Comparison of ENCODE assay signal across 9 cellular contexts in genomic region chr16:67528870-67529638, GRCh38. TPM values are rescaled to one million over a fixed set of nuclear protein-coding genes. Genes with fewer than 3 reads are reported as not detected.
DNase-seq lines count a peak whose midpoint lies in the region; ATAC-seq and TF ChIP-seq lines count a peak whose summit lies in the region.
"Had no signal": no experiment of that assay in that cellular context is flagged by ENCODE, and none has a peak within 500 bp of the region (broad histone marks: within the 10 kb centered on the region; RNA-seq: fewer than 3 reads in every experiment).

No MANE protein-coding gene starts in this region.

- H3K9me3 ChIP-seq in Caco-2: no peaks in the 10 kb centered on the region

- H3K4me1 Mint-ChIP-seq in Caco-2 (ENCODE audit: low read depth, unreplicated experiment): peaks cover 50% of the 10 kb centered on the region

- peaks cover 15% of the 10 kb centered on the region for H3K36me3 Mint-ChIP-seq in Caco-2 (ENCODE audit: insufficient read depth, unreplicated experiment)

- no peaks in the 10 kb centered on the region for H3K36me3 ChIP-seq in Caco-2 (ENCODE audit: control insufficient read depth, insufficient read depth, low read length)

- no peaks in the 10 kb centered on the region for H3K9me3 Mint-ChIP-seq in Caco-2 (ENCODE audit: unreplicated experiment)

- H3K4me3 Mint-ChIP-seq in Caco-2 (ENCODE audit: unreplicated experiment): peak overlapping the region; percentile 78

- H3K4me3 ChIP-seq in Caco-2 (ENCODE audit: low read depth, low read length): peak overlapping the region; percentile 85

- H3K27me3 ChIP-seq in Caco-2 (replicated peaks; ENCODE audit: control insufficient read depth, insufficient read depth, low read length): no peaks in the 10 kb centered on the region

- intact Hi-C loops in Caco-2 (cut with micrococcal nuclease; ENCODE audit: unreplicated experiment): loop anchor here (10.0 kb wide), 2 partner anchors 276 to 406 kb away; partner anchors contain the start of genes CTRL, PSMB10, RANBP10 and TSNAXIP1

- H3K27me3 Mint-ChIP-seq in Caco-2 (ENCODE audit: insufficient read depth, unreplicated experiment): no peaks in the 10 kb centered on the region

- peak; percentile 19 for ATAC-seq in HG02798 (IDR thresholded peaks at IDR 0.05; ENCODE audit: poor library complexity, unreplicated experiment)
- no peak for ATAC-seq in HG03571 (IDR thresholded peaks at IDR 0.05; ENCODE audit: unreplicated experiment)

- H3K27ac Mint-ChIP-seq in Caco-2 (ENCODE audit: unreplicated experiment): peak overlapping the region; percentile 18

- CTCF ChIA-PET in Caco-2 (lab: Charles Lee): interaction anchor here (0.6 to 2.9 kb wide), 14 partner anchors 8 to 582 kb away, joined by 3 to 37 read pairs (median 3); partner anchors contain the start of genes ACD, CTCF, FHOD1 and RANBP10

- DNase-seq in Caco-2 (peak; percentile 52 to 71), epidermal melanocyte (ENCODE audit: insufficient read length, low spot score) (peak; percentile 69), myocyte (ENCODE audit: low read depth) (peak; percentile 47), glomerular visceral epithelial cell (ENCODE audit: extremely low spot score) (no peak), putamen (ENCODE audit: low spot score) (no peak)

- no peak for TF ChIP-seq CTCF in Caco-2 (IDR thresholded peaks at IDR 0.05; ENCODE audit: insufficient read depth in 1 of 2, low read depth in 1 of 2, low read length in 1 of 2, severe bottlenecking in 1 of 2, unreplicated experiment in 1 of 2)
- TF ChIP-seq CTCF in VCaP (conservative IDR thresholded peaks at IDR 0.05): no peak

- POLR2A ChIA-PET in Caco-2 (lab: Charles Lee): interaction anchor here (0.7 to 1.2 kb wide), 2 partner anchors 33 to 105 kb away, joined by 3 to 4 read pairs; no protein-coding TSS in a partner anchor

- peaks cover 51% of the 10 kb centered on the region for H3K4me1 ChIP-seq in Caco-2

- no TSS peak for BruUV-seq in Caco-2 (replicated peaks; lab: Mats Ljungman, UMichigan)

- peak overlapping the region; percentile 86 for H3K27ac ChIP-seq in VCaP

RNA-seq across cellular contexts. Expression of gene RIPOR1, which starts 0.4 kb away (rescaled TPM):
- 87.9 and 90.4 TPM in 2 replicates for total RNA-seq in Caco-2 (2022)
- 32.4 and 37.8 TPM in 2 replicates for total RNA-seq in myocyte
- polyA plus RNA-seq in myocyte (2012): 66.9 TPM

RNA-seq across cellular contexts. Expression of gene CTCF, which starts 33.3 kb away (rescaled TPM):
- 60.8 and 67.8 TPM in 2 replicates for total RNA-seq in Caco-2 (2022)
- 27.9 and 35.7 TPM in 2 replicates for total RNA-seq in myocyte
- polyA plus RNA-seq in myocyte (2012): 20.0 TPM

RNA-seq across cellular contexts. Expression of gene AGRP, which starts 45.7 kb away (rescaled TPM):
- total RNA-seq in Caco-2 (2022) (not detected in 2 replicates), myocyte (not detected in 2 replicates)
- polyA plus RNA-seq in myocyte (2012): 0.14 TPM
- total RNA-seq: T-helper 2 cell treated with Interferon-gamma antibody and Interleukin-4, amounts not matched to agents 100 ng/mL and 5 ng/mL, for 36 hours had no signal

RNA-seq across cellular contexts. Expression of gene ATP6V0D1, which starts 48.1 kb away (rescaled TPM):
- 107 and 110 TPM in 2 replicates for total RNA-seq in Caco-2 (2022)
- total RNA-seq in myocyte: 190 and 234 TPM in 2 replicates
- polyA plus RNA-seq in myocyte (2012): 165 TPM

Comparison
In these comparisons a context has a peak if more than half of its experiments do, and no peak if none do; other contexts are left out.
1. DNase-seq: peak in Caco-2 (2 of 2), epidermal melanocyte (single experiment) and myocyte (single experiment); none in glomerular visceral epithelial cell (single experiment) and putamen (single experiment).